ENCODE assay signal across 24 cellular contexts in genomic region chrX:44384688-44385338, GRCh38. TPM values are rescaled to one million over a fixed set of nuclear protein-coding genes. Genes with fewer than 3 reads are reported as not detected.
DNase-seq lines count a peak whose midpoint lies in the region; FAIRE-seq and TF ChIP-seq lines count a peak whose summit lies in the region.
"Had no signal": no experiment of that assay in that cellular context is flagged by ENCODE, and none has a peak within 500 bp of the region (broad histone marks: within the 10 kb centered on the region; RNA-seq: fewer than 3 reads in every experiment).

No MANE protein-coding gene starts in this region.

- no peak overlapping the region for H3K4me2 ChIP-seq in astrocyte (ENCODE audit: low read length)
- no peak overlapping the region for H3K4me2 ChIP-seq in H1 (ENCODE audit: insufficient read depth in 1 of 2, low read depth in 2 of 2, low read length in 2 of 2)
- no peak overlapping the region for H3K4me2 ChIP-seq in neural cell (ENCODE audit: low read length)
- H3K4me2 ChIP-seq: BLaER1 treated with 17β-estradiol and CSF1 and Interleukin-3, amounts not matched to agents 10 nM and 100 nM had no signal

- no peak overlapping the region for H2AK5ac ChIP-seq in H1 (ENCODE audit: low read depth, low read length)

- no peak for TF ChIP-seq EP300 in H1 (IDR thresholded peaks at IDR 0.05; ENCODE audit: borderline replicate concordance in 1 of 2, low read depth in 2 of 2, low read length in 2 of 2)
- peak; percentile 66 for TF ChIP-seq EP300 in neural cell (conservative IDR thresholded peaks at IDR 0.05; ENCODE audit: poor library complexity, severe bottlenecking)

- no peak overlapping the region for H3K14ac ChIP-seq in H1 (ENCODE audit: insufficient read length)

- 94% methylated on average over 4 of the region's 4 CpGs; no CpG with 5 or more reads in 1 of the 2 experiments for WGBS in H1 (ENCODE audit: extremely low coverage in 1 of 2, insufficient coverage in 1 of 2, insufficient read length in 1 of 2, insufficient replicate concordance in 2 of 2, low coverage in 1 of 2, low lambda C conversion rate in 2 of 2, missing lambda C conversion rate in 1 of 2), 2 experiments

- H3K9ac ChIP-seq in astrocyte (ENCODE audit: low read length) (no peak overlapping the region), H1 (replicated peaks in 1 of 4; ENCODE audit: extremely low read depth in 1 of 4, low read depth in 3 of 4, low read length in 3 of 4) (no peak overlapping the region), neural cell (ENCODE audit: low read length) (no peak overlapping the region)
- H3K9ac ChIP-seq: BLaER1 treated with 17β-estradiol and CSF1 and Interleukin-3, amounts not matched to agents 10 nM and 100 nM had no signal

- H4K91ac ChIP-seq in H1 (replicated peaks; ENCODE audit: insufficient read length, low read length) = no peak overlapping the region

- FAIRE-seq in astrocyte (lab: Jason Lieb, UNC) = peak; percentile 64
- FAIRE-seq in H1 (lab: Jason Lieb, UNC) = peak; percentile 24
- FAIRE-seq: A204.1, D721Med, G401.6, GM12891, GM19239 had no signal

- H4K20me1 ChIP-seq in astrocyte (ENCODE audit: insufficient read depth, low read length) = no peaks in the 10 kb centered on the region
- H4K20me1 ChIP-seq in H1 (replicated peaks in 1 of 2; ENCODE audit: control insufficient read depth in 1 of 2, insufficient read depth in 2 of 2, low read length in 2 of 2) = no peaks in the 10 kb centered on the region
- no peaks in the 10 kb centered on the region for H4K20me1 ChIP-seq in neural cell (ENCODE audit: insufficient read depth)
- H4K20me1 ChIP-seq: BLaER1 treated with 17β-estradiol and CSF1 and Interleukin-3, amounts not matched to agents 10 nM and 100 nM had no signal

- H3K23ac ChIP-seq in H1 (ENCODE audit: insufficient read length) = no peak overlapping the region

- no peak overlapping the region for H3K4ac ChIP-seq in H1 (replicated peaks; ENCODE audit: insufficient read length, low read depth, low read length)

- H3K27ac Mint-ChIP-seq in astrocyte (ENCODE audit: unreplicated experiment) = no peak overlapping the region
- H3K27ac Mint-ChIP-seq in activated CD4-positive, alpha-beta T cell treated with anti-CD3 and anti-CD28 coated beads, Interleukin-2, amount 10 ng/mL, durations not matched to agents 24 days and 14 days = no peak overlapping the region
- H3K27ac Mint-ChIP-seq: B cell; CD4-positive, alpha-beta T cell; CD8-positive, alpha-beta T cell had no signal

- no peaks in the 10 kb centered on the region for H3F3A ChIP-seq in neural cell (ENCODE audit: insufficient read depth, low read length, poor library complexity, severe bottlenecking)

- no peak overlapping the region for H2AFZ ChIP-seq in astrocyte (ENCODE audit: low read depth, low read length)
- no peak overlapping the region for H2AFZ ChIP-seq in H1 (ENCODE audit: low read length)
- no peak overlapping the region for H2AFZ ChIP-seq in neural cell (ENCODE audit: low read depth, low read length)

- H3K56ac ChIP-seq in H1 (replicated peaks; ENCODE audit: insufficient read length, low read depth, low read length) = no peak overlapping the region

- no peaks in the 10 kb centered on the region for H3K79me1 ChIP-seq in H1 (ENCODE audit: low read depth, low read length)

- no peak for TF ChIP-seq CTCF in astrocyte (IDR thresholded peaks at IDR 0.05; ENCODE audit: insufficient read depth, low read depth, low read length)
- TF ChIP-seq CTCF in H1 (IDR thresholded peaks at IDR 0.05; ENCODE audit: control extremely low read depth in 1 of 3, insufficient read depth in 1 of 3, low read depth in 1 of 3, low read length in 3 of 3) = no peak
- no peak for TF ChIP-seq CTCF in neural cell (IDR thresholded peaks at IDR 0.05; ENCODE audit: poor library complexity, severe bottlenecking)

- H2BK20ac ChIP-seq in H1 (ENCODE audit: low read length) = no peak overlapping the region

- H3K4me3 Mint-ChIP-seq in astrocyte (ENCODE audit: unreplicated experiment) = no peak overlapping the region
- H3K4me3 Mint-ChIP-seq in activated CD4-positive, alpha-beta T cell treated with anti-CD3 and anti-CD28 coated beads, Interleukin-2, amount 10 ng/mL, durations not matched to agents 24 days and 14 days = no peak overlapping the region
- H3K4me3 Mint-ChIP-seq: B cell; CD4-positive, alpha-beta T cell; CD8-positive, alpha-beta T cell had no signal

- no peak overlapping the region for H2BK15ac ChIP-seq in H1 (ENCODE audit: low read length)

- H3K27me3 Mint-ChIP-seq in astrocyte (ENCODE audit: low read depth, unreplicated experiment) = no peaks in the 10 kb centered on the region
- no peaks in the 10 kb centered on the region for H3K27me3 Mint-ChIP-seq in activated CD4-positive, alpha-beta T cell treated with anti-CD3 and anti-CD28 coated beads, Interleukin-2, amount 10 ng/mL, durations not matched to agents 24 days and 14 days
- H3K27me3 Mint-ChIP-seq: CD4-positive, alpha-beta T cell had no signal

- H3K4me1 Mint-ChIP-seq in astrocyte (ENCODE audit: low read depth, unreplicated experiment) = no peaks in the 10 kb centered on the region
- H3K4me1 Mint-ChIP-seq in activated CD4-positive, alpha-beta T cell treated with anti-CD3 and anti-CD28 coated beads, Interleukin-2, amount 10 ng/mL, durations not matched to agents 24 days and 14 days = no peaks in the 10 kb centered on the region
- H3K4me1 Mint-ChIP-seq: B cell had no signal

- H3K27ac ChIP-seq in astrocyte (ENCODE audit: low read depth, low read length) (no peak overlapping the region), H1 (ENCODE audit: low read depth, low read length) (no peak overlapping the region), neural cell (ENCODE audit: low read length) (peak overlapping the region; percentile 8)
- H3K27ac ChIP-seq: BLaER1 treated with 17β-estradiol and CSF1 and Interleukin-3, amounts not matched to agents 10 nM and 100 nM; C4-2B had no signal

- no peak overlapping the region for H3K4me3 ChIP-seq in astrocyte (ENCODE audit: insufficient read depth, low read depth, low read length)
- no peak overlapping the region for H3K4me3 ChIP-seq in H1 (ENCODE audit: extremely low read depth in 1 of 4, insufficient read depth in 2 of 4, low read depth in 3 of 4, low read length in 4 of 4)
- no peak overlapping the region for H3K4me3 ChIP-seq in neural cell (ENCODE audit: low read length)
- H3K4me3 ChIP-seq: BLaER1 treated with 17β-estradiol and CSF1 and Interleukin-3, amounts not matched to agents 10 nM and 100 nM had no signal

- intact Hi-C loops in activated CD4-positive, alpha-beta T cell treated with anti-CD3 and anti-CD28 coated beads, Interleukin-2, amount 10 ng/mL, durations not matched to agents 24 days and 14 days (cut with micrococcal nuclease) = no loop called here

- H3K9me3 ChIP-seq in astrocyte (ENCODE audit: insufficient read depth, low read depth, low read length) (no peaks in the 10 kb centered on the region), H1 (ENCODE audit: insufficient read depth in 2 of 2, low read depth in 1 of 2, low read length in 1 of 2) (no peaks in the 10 kb centered on the region), neural cell (ENCODE audit: low read length) (no peaks in the 10 kb centered on the region)
- H3K9me3 ChIP-seq: Caco-2 had no signal

- no peak overlapping the region for H3K18ac ChIP-seq in H1 (ENCODE audit: extremely low read depth, low read length)

- H2BK5ac ChIP-seq in H1 (ENCODE audit: low read depth, low read length) = no peak overlapping the region

- DNase-seq in astrocyte (ENCODE audit: low read depth) (no peak), H1 (ENCODE audit: low read depth in 1 of 2, low spot score in 2 of 2) (no peak), NCI-H2081 treated with DMSO at 0.1 percent for 48 hours (lab: John Stamatoyannopoulos, UW) (no peak), hippocampal formation (lab: John Stamatoyannopoulos, UW) (no peak)
- DNase-seq in activated CD8-positive, alpha-beta memory T cell treated with anti-CD3 and anti-CD28 coated beads, Interleukin-2, amount 50 U/mL, for 48 hours = no peak
- no peak for DNase-seq in activated CD4-positive, alpha-beta T cell treated with anti-CD3 and anti-CD28 coated beads, Interleukin-2, amount 10 ng/mL, durations not matched to agents 24 days and 14 days
- DNase-seq: 8988T; AML-193; Caco-2; Calu3; CD4-positive, alpha-beta T cell; CD8-positive, alpha-beta T cell; DMS79 treated with DMSO at 0.1 percent for 48 hours; GF-D8 had no signal

- no peak overlapping the region for H2BK12ac ChIP-seq in H1 (ENCODE audit: low read depth, low read length)

- CTCF ChIA-PET in H1 (lab: Charles Lee; ENCODE audit: partially characterized antibody) = interaction anchor here (1.2 kb wide), 1 partner anchor 172 kb away, joined by 3 read pairs; no protein-coding TSS in a partner anchor

- H3K36me3 Mint-ChIP-seq in astrocyte (ENCODE audit: low read depth, unreplicated experiment) = no peaks in the 10 kb centered on the region
- H3K36me3 Mint-ChIP-seq in activated CD4-positive, alpha-beta T cell treated with anti-CD3 and anti-CD28 coated beads, Interleukin-2, amount 10 ng/mL, durations not matched to agents 24 days and 14 days (ENCODE audit: low read depth) = no peaks in the 10 kb centered on the region
- H3K36me3 Mint-ChIP-seq: CD8-positive, alpha-beta T cell had no signal

- H3K9me2 ChIP-seq in neural cell (ENCODE audit: insufficient read depth, low read length) = no peaks in the 10 kb centered on the region

- no peak overlapping the region for H4K5ac ChIP-seq in H1 (ENCODE audit: insufficient read length, low read depth, low read length)

- no peaks in the 10 kb centered on the region for H3K9me3 Mint-ChIP-seq in astrocyte (ENCODE audit: unreplicated experiment)
- no peaks in the 10 kb centered on the region for H3K9me3 Mint-ChIP-seq in activated CD4-positive, alpha-beta T cell treated with anti-CD3 and anti-CD28 coated beads, Interleukin-2, amount 10 ng/mL, durations not matched to agents 24 days and 14 days
- H3K9me3 Mint-ChIP-seq: CD4-positive, alpha-beta T cell; CD8-positive, alpha-beta T cell had no signal

- TF ChIP-seq POLR2A in H1 (IDR thresholded peaks at IDR 0.05; ENCODE audit: control extremely low read depth in 1 of 2, low read depth in 2 of 2, low read length in 2 of 2) = no peak

- no peak overlapping the region for H2BK120ac ChIP-seq in H1 (replicated peaks; ENCODE audit: low read depth, low read length)

- H3K79me2 ChIP-seq in astrocyte (ENCODE audit: insufficient read depth, low read length) (no peaks in the 10 kb centered on the region), H1 (ENCODE audit: control insufficient read depth in 1 of 2, insufficient read depth in 2 of 2, low read length in 2 of 2) (no peaks in the 10 kb centered on the region), neural cell (replicated peaks; ENCODE audit: insufficient read depth, low read length) (no peaks in the 10 kb centered on the region)

- no peak overlapping the region for H4K8ac ChIP-seq in H1 (ENCODE audit: extremely low read depth, insufficient read depth, low read length)

- H3K4me1 ChIP-seq in astrocyte (ENCODE audit: insufficient read depth, low read length) (no peaks in the 10 kb centered on the region), H1 (replicated peaks in 1 of 4; ENCODE audit: control insufficient read depth in 3 of 4, insufficient read depth in 4 of 4, low read length in 3 of 4) (no peaks in the 10 kb centered on the region)
- H3K4me1 ChIP-seq: BLaER1 treated with 17β-estradiol and CSF1 and Interleukin-3, amounts not matched to agents 10 nM and 100 nM; Caco-2 had no signal

- no peaks in the 10 kb centered on the region for H3K27me3 ChIP-seq in astrocyte (ENCODE audit: insufficient read depth, low read length)
- no peaks in the 10 kb centered on the region for H3K27me3 ChIP-seq in H1 (replicated peaks in 1 of 4; ENCODE audit: control insufficient read depth in 3 of 4, extremely low read depth in 1 of 4, insufficient read depth in 3 of 4, low read length in 3 of 4)
- no peaks in the 10 kb centered on the region for H3K27me3 ChIP-seq in neural cell (ENCODE audit: insufficient read depth, low read depth, low read length)
- H3K27me3 ChIP-seq: BLaER1 treated with 17β-estradiol and CSF1 and Interleukin-3, amounts not matched to agents 10 nM and 100 nM had no signal

- H3K36me3 ChIP-seq in astrocyte (ENCODE audit: insufficient read depth, low read length) = no peaks in the 10 kb centered on the region
- H3K36me3 ChIP-seq in H1 (ENCODE audit: control insufficient read depth in 2 of 4, insufficient read depth in 4 of 4, low read length in 3 of 4) = no peaks in the 10 kb centered on the region
- no peaks in the 10 kb centered on the region for H3K36me3 ChIP-seq in neural cell (ENCODE audit: insufficient read depth, low read length)
- H3K36me3 ChIP-seq: BLaER1 treated with 17β-estradiol and CSF1 and Interleukin-3, amounts not matched to agents 10 nM and 100 nM had no signal

- POLR2A ChIA-PET in H1 (lab: Charles Lee; ENCODE audit: partially characterized antibody) = no interaction called here

- no peak for TF ChIP-seq RAD21 in H1 (IDR thresholded peaks at IDR 0.05 in 1 of 2, conservative IDR thresholded peaks at IDR 0.05 in 1 of 2; ENCODE audit: low read depth in 2 of 2, low read length in 2 of 2)
- TF ChIP-seq RAD21 in neural cell (conservative IDR thresholded peaks at IDR 0.05) = no peak

- no peaks in the 10 kb centered on the region for H3K23me2 ChIP-seq in H1 (ENCODE audit: low read depth, low read length)

RNA-seq across cellular contexts. Expression of gene EFHC2, which starts 41.3 kb away (rescaled TPM):
- total RNA-seq in astrocyte = 0.26 TPM in 1 of 2 replicates, not detected in the other
- total RNA-seq in H1 (2021; fragmentation: NEBNext Ultra II Directional; extraction: Animal tissue kit (Norgen Biotek cat#: 25700)) = 3.3 and 3.4 TPM in 2 replicates
- polyA plus RNA-seq in H1 (2011; rRNA removed) (0.91 and 1.8 TPM in 2 replicates), neural cell (0.22 TPM in 1 of 2 replicates, not detected in the other)
- 2.4 TPM for polyA plus RNA-seq in H1 (2011; cell fraction: cytosol; rRNA removed)
- polyA plus RNA-seq in H1 (2011; cell fraction: nucleus; rRNA removed) = 1.2 TPM
- 1.3 to 2.9 TPM (median 1.6 TPM) in 4 replicates for polyA plus RNA-seq in H1 (2012, experiment 1 of 2)
- 0.18 TPM for polyA plus RNA-seq in H1 (2012, experiment 2 of 2)
- 3.3 TPM for polyA plus RNA-seq in H1 (2013, experiment 1 of 2)
- 3.6 TPM for polyA plus RNA-seq in H1 (2013, experiment 2 of 2)
- 2.0 and 4.2 TPM in 2 replicates for polyA minus RNA-seq in H1 (2011; rRNA and poly(A)+ RNA removed)
- polyA minus RNA-seq in H1 (2011; cell fraction: cytosol; rRNA and poly(A)+ RNA removed) = 0.59 TPM
- 3.6 TPM for polyA minus RNA-seq in H1 (2011; cell fraction: nucleus; rRNA and poly(A)+ RNA removed)
- polyA minus RNA-seq in neural cell = not detected in 2 replicates
- total RNA-seq in activated CD4-positive, alpha-beta T cell treated with anti-CD3 and anti-CD28 coated beads, Interleukin-2, amount 10 ng/mL, durations not matched to agents 24 days and 14 days = not detected in 2 replicates
- total RNA-seq: Caco-2 had no signal
- polyA plus RNA-seq: BJ had no signal
